Comparison of ENCODE assay signal across 5 cellular contexts in genomic region chr14:48853159-48853558, GRCh38.
"Had no signal": no experiment of that assay in that cellular context is flagged by ENCODE, and none has a peak within 500 bp of the region (broad histone marks: within the 10 kb centered on the region; RNA-seq: fewer than 3 reads in every experiment).

No MANE protein-coding gene starts in this region.

- H3K4me3 ChIP-seq: GM23338, K562 had no signal

- ATAC-seq: GM23338, K562 had no signal

- H3K4me2 ChIP-seq: GM23338 had no signal

- H2AFZ ChIP-seq: GM23338 had no signal

- DNase-seq: H9, HCEC 1CT, IMR-90 had no signal
